Comparison of ENCODE assay signal across 8 cellular contexts in the genomic region with DNA sequence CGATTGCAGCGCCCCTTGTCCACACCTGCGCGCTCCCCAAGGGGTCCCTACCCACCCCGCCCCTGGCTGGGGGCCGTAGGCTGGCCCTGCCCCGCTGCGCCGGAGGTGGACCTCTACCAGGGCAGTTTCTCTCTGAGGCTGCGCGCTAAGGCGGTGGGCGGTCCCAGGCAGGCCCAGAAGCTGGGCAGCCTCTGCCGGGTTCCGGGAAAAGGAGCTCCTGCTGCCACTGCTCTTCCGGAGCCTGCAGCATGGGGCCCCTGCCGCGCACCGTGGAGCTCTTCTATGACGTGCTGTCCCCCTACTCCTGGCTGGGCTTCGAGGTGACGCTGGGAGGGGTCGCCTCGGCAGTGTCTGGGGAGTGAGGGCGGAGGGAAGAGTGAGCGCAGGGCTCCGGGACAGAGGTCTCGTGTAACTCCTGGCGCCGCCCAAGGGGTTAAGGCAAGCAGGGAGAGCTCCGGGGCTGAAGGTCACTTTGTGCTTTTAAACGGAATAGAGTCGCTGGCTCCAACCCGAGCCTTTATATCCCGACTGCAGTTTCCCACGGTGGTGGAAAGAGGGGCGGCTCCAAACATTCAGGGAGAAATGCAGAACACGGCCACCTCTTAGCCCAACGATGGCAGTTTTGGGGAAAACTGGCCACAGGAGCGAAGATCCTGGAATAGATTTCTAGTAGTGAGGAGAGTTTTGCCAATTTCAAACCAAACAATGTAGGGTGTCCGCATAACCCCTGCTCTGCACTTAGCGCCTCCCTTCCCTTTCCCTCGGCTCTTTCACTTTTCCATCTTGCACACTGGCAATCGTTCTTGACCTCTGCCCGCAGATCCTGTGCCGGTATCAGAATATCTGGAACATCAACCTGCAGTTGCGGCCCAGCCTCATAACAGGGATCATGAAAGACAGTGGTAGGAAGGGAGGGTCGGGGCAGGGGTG. TPM values are rescaled to one million over a fixed set of nuclear protein-coding genes. Genes with fewer than 3 reads are reported as not detected.
DNase-seq lines count a peak whose midpoint lies in the region; ATAC-seq and TF ChIP-seq lines count a peak whose summit lies in the region.

A gene (plus strand): TSS at position 176 of the 930 bp plus-strand sequence. CDS start 73 bp downstream, at position 249.

- ATAC-seq in GM19452 (IDR thresholded peaks at IDR 0.05; ENCODE audit: unreplicated experiment) (peak; percentile 96), HG03571 (IDR thresholded peaks at IDR 0.05; ENCODE audit: unreplicated experiment) (peak; percentile 98)

- peaks cover 14 to 28% of the 10 kb centered on the region in 2 donors for H3K36me3 ChIP-seq in mucosa of rectum (ENCODE audit: control insufficient read depth in 2 of 2, insufficient read depth in 2 of 2, low read length in 2 of 2)

- no peaks in the 10 kb centered on the region for H3K27me3 ChIP-seq in mucosa of rectum (ENCODE audit: control insufficient read depth in 2 of 2, insufficient read depth in 2 of 2, low read length in 2 of 2)

- peak within 1 kb of the TSS; percentile 82 to 84 for H3K9ac ChIP-seq in mucosa of rectum (ENCODE audit: low read depth in 1 of 2, low read length in 2 of 2)

- H3K27ac ChIP-seq in mucosa of rectum (ENCODE audit: low read depth in 2 of 2, low read length in 2 of 2) = peak within 1 kb of the TSS; percentile 88 to 95

- peaks cover 17 to 36% of the 10 kb centered on the region in 2 donors for H3K4me1 ChIP-seq in mucosa of rectum (ENCODE audit: control insufficient read depth in 2 of 2, insufficient read depth in 2 of 2, low read length in 2 of 2)

- H3K9me3 ChIP-seq in mucosa of rectum (ENCODE audit: control insufficient read depth in 2 of 2, low read length in 2 of 2) = no peaks in the 10 kb centered on the region

- H3K4me3 ChIP-seq in epithelial cell of proximal tubule (ENCODE audit: low read depth, low read length) (peak within 1 kb of the TSS; percentile 63), mucosa of rectum (ENCODE audit: low read length in 2 of 2) (peak within 1 kb of the TSS; percentile 75 to 90)

- no peak for TF ChIP-seq CTCF in epithelial cell of proximal tubule (conservative IDR thresholded peaks at IDR 0.05; ENCODE audit: low read depth, low read length)

- DNase-seq in COLO668 (lab: John Stamatoyannopoulos, UW; ENCODE audit: unreplicated experiment) = peak; percentile 77
- peak; percentile 79 for DNase-seq in OCI-M1 (lab: John Stamatoyannopoulos, UW)
- peak; percentile 79 for DNase-seq in activated T-cell treated with anti-CD3 and anti-CD28 coated beads for 48 hours (ENCODE audit: low read depth)
- DNase-seq in epithelial cell of proximal tubule (ENCODE audit: low read depth) = no peak
- peak; percentile 89 for DNase-seq in stimulated activated CD8-positive, alpha-beta memory T cell treated with anti-CD3 and anti-CD28 coated beads, Interleukin-4, amount 100 ng/mL, for 48 hours

RNA-seq across cellular contexts. Expression of the gene that starts here (rescaled TPM):
- total RNA-seq in epithelial cell of proximal tubule = 95.1 and 141 TPM in 2 replicates
